Comparison of ENCODE assay signal across 20 cellular contexts in genomic region chr17:69245617-69246016, GRCh38.
"Had no signal": no experiment of that assay in that cellular context is flagged by ENCODE, and none has a peak within 500 bp of the region (broad histone marks: within the 10 kb centered on the region; RNA-seq: fewer than 3 reads in every experiment).

No MANE protein-coding gene starts in this region.

- H3K4me1 Mint-ChIP-seq: activated naive CD8-positive, alpha-beta T cell treated with anti-CD3 and anti-CD28 coated beads, Interleukin-2, amount 10 ng/mL, durations not matched to agents 7 days and 5 days; brain; central memory CD8-positive, alpha-beta T cell had no signal

- H3K27ac ChIP-seq: gastrocnemius medialis, heart right ventricle, lower lobe of right lung, testis had no signal

- H3K27me3 Mint-ChIP-seq: activated naive CD8-positive, alpha-beta T cell treated with anti-CD3 and anti-CD28 coated beads, Interleukin-2, amount 10 ng/mL, durations not matched to agents 7 days and 5 days; brain; central memory CD8-positive, alpha-beta T cell had no signal

- H3K4me3 Mint-ChIP-seq: activated naive CD8-positive, alpha-beta T cell treated with anti-CD3 and anti-CD28 coated beads, Interleukin-2, amount 10 ng/mL, durations not matched to agents 7 days and 5 days; activated T-helper 1 cell treated with anti-CD3 and anti-CD28 coated beads, Interleukin-12 subunit alpha, Interleukin-12 subunit beta, Interleukin-2, Interleukin-4 antibody, amounts not matched to agents 30 ng/mL and 10 ng/mL and 1 ng/mL, durations not matched to agents 14 hours and 24 hours and 36 hours; brain; central memory CD8-positive, alpha-beta T cell; neural crest cell had no signal

- H3K36me3 Mint-ChIP-seq: activated naive CD8-positive, alpha-beta T cell treated with anti-CD3 and anti-CD28 coated beads, Interleukin-2, amount 10 ng/mL, durations not matched to agents 7 days and 5 days; brain had no signal

- H3K27me3 ChIP-seq: gastrocnemius medialis, heart right ventricle, pancreas, stomach, testis had no signal

- FAIRE-seq: endothelial cell of umbilical vein, pancreas had no signal

- H3K9me3 Mint-ChIP-seq: activated naive CD8-positive, alpha-beta T cell treated with anti-CD3 and anti-CD28 coated beads, Interleukin-2, amount 10 ng/mL, durations not matched to agents 7 days and 5 days; activated T-helper 1 cell treated with anti-CD3 and anti-CD28 coated beads, Interleukin-12 subunit alpha, Interleukin-12 subunit beta, Interleukin-2, Interleukin-4 antibody, amounts not matched to agents 30 ng/mL and 10 ng/mL and 1 ng/mL, durations not matched to agents 14 hours and 24 hours and 36 hours; brain; central memory CD8-positive, alpha-beta T cell; neural crest cell had no signal

- H3K4me3 ChIP-seq: gastrocnemius medialis, heart right ventricle, lower lobe of right lung, pancreas, stomach, testis had no signal

- H3K27ac Mint-ChIP-seq: activated naive CD8-positive, alpha-beta T cell treated with anti-CD3 and anti-CD28 coated beads, Interleukin-2, amount 10 ng/mL, durations not matched to agents 7 days and 5 days; activated T-helper 1 cell treated with anti-CD3 and anti-CD28 coated beads, Interleukin-12 subunit alpha, Interleukin-12 subunit beta, Interleukin-2, Interleukin-4 antibody, amounts not matched to agents 30 ng/mL and 10 ng/mL and 1 ng/mL, durations not matched to agents 14 hours and 24 hours and 36 hours; brain had no signal

- ATAC-seq: activated CD4-positive, CD25-positive, alpha-beta regulatory T cell treated with anti-CD3 and anti-CD28 coated beads, Interleukin-2, amount 50 U/mL, for 24 hours; gastrocnemius medialis; heart right ventricle; left cardiac atrium; lower lobe of right lung had no signal

- H3K9me3 ChIP-seq: gastrocnemius medialis, heart right ventricle, lower lobe of right lung, pancreas, stomach, testis had no signal

- H3K36me3 ChIP-seq: lower lobe of right lung had no signal

- DNase-seq: activated naive CD4-positive, alpha-beta T cell; activated naive CD8-positive, alpha-beta T cell treated with anti-CD3 and anti-CD28 coated beads, Interleukin-2, amount 10 ng/mL, durations not matched to agents 7 days and 5 days; effector CD8-positive, alpha-beta T cell; gastrocnemius medialis; heart right ventricle; left cardiac atrium; lower lobe of right lung; midbrain; pancreas; stimulated activated CD4-positive, alpha-beta T cell treated with anti-CD3 and anti-CD28 coated beads, Interleukin-12 subunit alpha, Interleukin-12 subunit beta, amount 100 ng/mL, for 4 hours; stimulated activated CD4-positive, alpha-beta T cell treated with anti-CD3 and anti-CD28 coated beads, Interleukin-2, amount 100 ng/mL, for 24 hours; stomach; T1000; testis had no signal

- H3K4me1 ChIP-seq: gastrocnemius medialis, heart right ventricle, lower lobe of right lung, testis had no signal
